In the genomic region with DNA sequence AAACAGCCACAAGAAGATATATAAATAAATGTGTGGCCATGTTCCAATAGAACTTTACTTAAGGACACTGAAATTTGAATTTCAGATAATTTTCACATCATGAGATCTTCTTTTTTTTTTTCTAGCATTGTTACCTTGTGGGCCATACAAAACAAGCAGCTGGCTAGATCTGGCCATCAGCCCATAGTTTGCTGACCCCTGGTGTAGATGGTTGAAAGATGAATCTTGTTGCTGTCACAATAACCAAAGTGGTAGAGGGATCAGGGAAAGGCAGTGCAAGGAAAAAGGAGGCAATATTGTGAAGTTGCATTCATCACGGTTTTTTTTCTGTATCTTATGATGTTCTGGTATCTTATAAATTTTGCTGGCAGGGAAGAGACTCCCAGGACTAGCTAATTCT, we compare ENCODE assay signal across 1 cellular context.
TF ChIP-seq lines count a peak whose summit lies in the region.

No MANE protein-coding gene starts in this region.

TF ChIP-seq in K562, 482 proteins besides CTCF, POLR2A, EP300 and RAD21 (continued from another document):
- TF ChIP-seq, protein P1, sequence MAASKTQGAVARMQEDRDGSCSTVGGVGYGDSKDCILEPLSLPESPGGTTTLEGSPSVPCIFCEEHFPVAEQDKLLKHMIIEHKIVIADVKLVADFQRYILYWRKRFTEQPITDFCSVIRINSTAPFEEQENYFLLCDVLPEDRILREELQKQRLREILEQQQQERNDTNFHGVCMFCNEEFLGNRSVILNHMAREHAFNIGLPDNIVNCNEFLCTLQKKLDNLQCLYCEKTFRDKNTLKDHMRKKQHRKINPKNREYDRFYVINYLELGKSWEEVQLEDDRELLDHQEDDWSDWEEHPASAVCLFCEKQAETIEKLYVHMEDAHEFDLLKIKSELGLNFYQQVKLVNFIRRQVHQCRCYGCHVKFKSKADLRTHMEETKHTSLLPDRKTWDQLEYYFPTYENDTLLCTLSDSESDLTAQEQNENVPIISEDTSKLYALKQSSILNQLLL (CRISPR knock-in tag; IDR thresholded peaks at IDR 0.05; ENCODE audit: borderline replicate concordance) = no peak
- TF ChIP-seq SNIP1 (IDR thresholded peaks at IDR 0.05; ENCODE audit: low read depth) (no peak), FOXK2 (conservative IDR thresholded peaks at IDR 0.05 in 1 of 2, IDR thresholded peaks at IDR 0.05 in 1 of 2; ENCODE audit: low read depth in 2 of 2) (0 out of 4 replicates have a peak, but pooled peaks of 1 of the 2 experiments have one; percentile 48), ZNF511 (CRISPR knock-in tag; IDR thresholded peaks at IDR 0.05) (no peak)
